In genomic region chr12:6141731-6142367, GRCh38 we compare ENCODE assay signal across 8 cellular contexts. TPM values are rescaled to one million over a fixed set of nuclear protein-coding genes. Genes with fewer than 3 reads are reported as not detected.
DNase-seq lines count a peak whose midpoint lies in the region; ATAC-seq and TF ChIP-seq lines count a peak whose summit lies in the region.
"Not testable (repeated sequence)": the region's sequence is repeated elsewhere in the genome, so short reads cannot be mapped to it uniquely, and the experiment has no call there.

No MANE protein-coding gene starts in this region.

- not testable (repeated sequence) for H3K36me3 Mint-ChIP-seq in CD4-positive, alpha-beta memory T cell; activated T-cell treated with anti-CD3 and anti-CD28 coated beads, Interleukin-2, amount 50 U/mL, for 4 hours (ENCODE audit: insufficient read depth)

- peak overlapping the region; percentile 4 for H2BK15ac ChIP-seq in mesenchymal stem cell (ENCODE audit: low read depth, poor library complexity, severe bottlenecking)

- H3K79me1 ChIP-seq in mesenchymal stem cell (replicated peaks; ENCODE audit: low read length, poor library complexity, severe bottlenecking): not testable (repeated sequence)

- H4K91ac ChIP-seq in mesenchymal stem cell (ENCODE audit: low read length): not testable (repeated sequence)

- H4K8ac ChIP-seq in mesenchymal stem cell (ENCODE audit: low read length): peak overlapping the region; percentile 39

- CTCF ChIA-PET in CD4-positive, alpha-beta memory T cell (lab: Charles Lee; ENCODE audit: partially characterized antibody): interaction anchor here (1.2 to 2.0 kb wide), 7 partner anchors 10 to 145 kb away, joined by 3 to 10 read pairs (median 4); no protein-coding TSS in a partner anchor

- H3K27me3 Mint-ChIP-seq in CD4-positive, alpha-beta memory T cell; activated T-cell treated with anti-CD3 and anti-CD28 coated beads, Interleukin-2, amount 50 U/mL, for 4 hours (ENCODE audit: low read depth): not testable (repeated sequence)

- H3K4me3 Mint-ChIP-seq in CD4-positive, alpha-beta memory T cell: peak overlapping the region in 5 of 8 donors; percentile 58 to 87 (median 71)
- not testable (repeated sequence) for H3K4me3 Mint-ChIP-seq in activated T-cell treated with anti-CD3 and anti-CD28 coated beads, Interleukin-2, amount 50 U/mL, for 4 hours

- POLR2A ChIA-PET in CD4-positive, alpha-beta memory T cell (lab: Charles Lee; ENCODE audit: partially characterized antibody): interaction anchor here (1.2 to 1.4 kb wide), 2 partner anchors 8 to 26 kb away, joined by 4 to 5 read pairs; no protein-coding TSS in a partner anchor

- H2BK12ac ChIP-seq in mesenchymal stem cell (ENCODE audit: low read length in 2 of 2): peak overlapping the region; percentile 59 to 63

- H3K14ac ChIP-seq in mesenchymal stem cell (ENCODE audit: low read length in 2 of 2): not testable (repeated sequence)

- H3K27ac Mint-ChIP-seq in CD4-positive, alpha-beta memory T cell: peak overlapping the region; percentile 73 to 93 (median 91)

- not testable (repeated sequence) for H3K27ac ChIP-seq in CD4-positive, alpha-beta memory T cell (ENCODE audit: low read depth, low read length); mesenchymal stem cell (ENCODE audit: low read length, poor library complexity, severe bottlenecking)
- H3K27ac ChIP-seq in SJSA1 (peak overlapping the region; percentile 31), angular gyrus (ENCODE audit: low read depth, low read length) (peak overlapping the region; percentile 22), heart left ventricle (peak overlapping the region; percentile 0 to 96 (median 73)), psoas muscle (peak overlapping the region; percentile 41), tibial nerve (peak overlapping the region in 3 of 4 donors; percentile 4 to 43 (median 37))

- H3K4ac ChIP-seq in mesenchymal stem cell (ENCODE audit: low read depth in 1 of 2, low read length in 2 of 2): peak overlapping the region; percentile 13 to 91

- H3K27me3 ChIP-seq in CD4-positive, alpha-beta memory T cell (ENCODE audit: insufficient read depth, low read length); SJSA1 (replicated peaks); heart left ventricle; mesenchymal stem cell (ENCODE audit: control insufficient read depth in 1 of 2, insufficient read depth in 1 of 2, low read length in 2 of 2); psoas muscle (ENCODE audit: insufficient read depth in 3 of 3, low read length in 2 of 3); tibial nerve: not testable (repeated sequence)

- not testable (repeated sequence) for H3K9me3 ChIP-seq in CD4-positive, alpha-beta memory T cell (ENCODE audit: control insufficient read depth in 1 of 2, low read length in 2 of 2); SJSA1 (replicated peaks); heart left ventricle; mesenchymal stem cell (ENCODE audit: control insufficient read depth, low read length); psoas muscle; tibial nerve

- not testable (repeated sequence) for TF ChIP-seq EP300 in tibial nerve (IDR thresholded peaks at IDR 0.05)

- not testable (repeated sequence) for TF ChIP-seq POLR2A in heart left ventricle (IDR thresholded peaks at IDR 0.05); tibial nerve (IDR thresholded peaks at IDR 0.05)

- H3K9me3 Mint-ChIP-seq in CD4-positive, alpha-beta memory T cell; activated T-cell treated with anti-CD3 and anti-CD28 coated beads, Interleukin-2, amount 50 U/mL, for 4 hours: not testable (repeated sequence)

- not testable (repeated sequence) for H3K4me3 ChIP-seq in CD4-positive, alpha-beta memory T cell (ENCODE audit: low read length in 2 of 2); SJSA1; heart left ventricle; mesenchymal stem cell (ENCODE audit: insufficient read depth in 1 of 2, low read depth in 1 of 2, low read length in 2 of 2); psoas muscle; tibial nerve

- H3K4me1 Mint-ChIP-seq in CD4-positive, alpha-beta memory T cell: peaks cover 25 to 38% (median 31%) of the 10 kb centered on the region in 4 donors
- peaks cover 42% of the 10 kb centered on the region for H3K4me1 Mint-ChIP-seq in activated T-cell treated with anti-CD3 and anti-CD28 coated beads, Interleukin-2, amount 50 U/mL, for 4 hours (ENCODE audit: low read depth)

- H3K4me1 ChIP-seq in CD4-positive, alpha-beta memory T cell (ENCODE audit: insufficient read depth, low read length): peaks cover 26% of the 10 kb centered on the region
- H3K4me1 ChIP-seq in SJSA1 (replicated peaks) (peaks cover 30% of the 10 kb centered on the region), heart left ventricle (peaks cover 0 to 52% (median 21%) of the 10 kb centered on the region in 12 donors), tibial nerve (peaks cover 0 to 11% (median 6%) of the 10 kb centered on the region in 4 donors)
- H3K4me1 ChIP-seq in mesenchymal stem cell (ENCODE audit: control insufficient read depth, insufficient read depth, low read depth, low read length); psoas muscle: not testable (repeated sequence)

- not testable (repeated sequence) for H3K9ac ChIP-seq in mesenchymal stem cell (ENCODE audit: low read length)

- not testable (repeated sequence) for H2BK120ac ChIP-seq in mesenchymal stem cell (ENCODE audit: low read depth, low read length)

- peak overlapping the region in 1 of 2 experiments; percentile 85 for H3K18ac ChIP-seq in mesenchymal stem cell (ENCODE audit: low read depth in 1 of 2, low read length in 2 of 2)

- not testable (repeated sequence) for H3K4me2 ChIP-seq in mesenchymal stem cell (ENCODE audit: low read length, poor library complexity, severe bottlenecking)

- peak; percentile 55 to 61 for ATAC-seq in activated T-cell treated with anti-CD3 and anti-CD28 coated beads, Interleukin-2, amount 50 U/mL, for 4 hours
- ATAC-seq in heart left ventricle, psoas muscle: not testable (repeated sequence)

- DNase-seq in CD4-positive, alpha-beta memory T cell; SJSA1 (ENCODE audit: low read depth in 1 of 2, low spot score in 2 of 2); activated T-cell treated with anti-CD3 and anti-CD28 coated beads, Interleukin-2, amount 50 U/mL, for 4 hours; heart left ventricle; mesenchymal stem cell; psoas muscle; tibial nerve (ENCODE audit: low spot score in 2 of 2): not testable (repeated sequence)

- 63 to 86% (median 77%) methylated on average over 12 to 16 of the region's 16 CpGs for WGBS in heart left ventricle, 4 donors
- WGBS in mesenchymal stem cell: 89% methylated on average over 8 of the region's 16 CpGs
- WGBS in psoas muscle, 3 donors: 52 to 71% (median 64%) methylated on average over 13 to 16 of the region's 16 CpGs
- WGBS in tibial nerve, 2 donors: 60 to 69% methylated on average over 13 to 15 of the region's 16 CpGs

- not testable (repeated sequence) for H3K36me3 ChIP-seq in CD4-positive, alpha-beta memory T cell (ENCODE audit: insufficient read depth, low read length); SJSA1; heart left ventricle; mesenchymal stem cell (ENCODE audit: control insufficient read depth in 1 of 2, insufficient read depth in 2 of 2, low read depth in 1 of 2, low read length in 2 of 2); psoas muscle (ENCODE audit: insufficient read depth in 1 of 2, low read depth in 1 of 2); tibial nerve

- not testable (repeated sequence) for H2BK5ac ChIP-seq in mesenchymal stem cell (ENCODE audit: low read depth, low read length, poor library complexity, severe bottlenecking)

- intact Hi-C loops in CD4-positive, alpha-beta memory T cell (cut with micrococcal nuclease); heart left ventricle (cut with DNase I); psoas muscle (cut with DNase I): not testable (repeated sequence)

- not testable (repeated sequence) for TF ChIP-seq CTCF in heart left ventricle (IDR thresholded peaks at IDR 0.05); psoas muscle (IDR thresholded peaks at IDR 0.05); tibial nerve (IDR thresholded peaks at IDR 0.05)

- not testable (repeated sequence) for H3K23ac ChIP-seq in mesenchymal stem cell (ENCODE audit: low read length in 2 of 2)

- H2AFZ ChIP-seq in mesenchymal stem cell (ENCODE audit: low read depth, low read length): not testable (repeated sequence)

- not testable (repeated sequence) for H2AK5ac ChIP-seq in mesenchymal stem cell (ENCODE audit: low read length, severe bottlenecking)

RNA-seq across cellular contexts. Expression of gene VWF, which starts 17.4 kb away (rescaled TPM):
- under 1 TPM; 0.03 to 0.17 TPM for total RNA-seq in CD4-positive, alpha-beta memory T cell
- under 1 TPM in 1 of 2 donors, not detected in 1; 0.15 TPM for polyA plus RNA-seq in CD4-positive, alpha-beta memory T cell
- 0.09 and 0.50 TPM in 2 replicates for total RNA-seq in SJSA1 (2014; rRNA removed; shearing (Covaris generic))
- total RNA-seq in activated T-cell treated with anti-CD3 and anti-CD28 coated beads, Interleukin-2, amount 50 U/mL, for 4 hours: under 1 TPM; 0.33 to 0.71 (median 0.58) TPM
- total RNA-seq in heart left ventricle: 100 to 1,000 TPM; 187 to 503 (median 258) TPM
- 100 to 1,000 TPM; 125 to 215 TPM for polyA plus RNA-seq in heart left ventricle
- polyA plus RNA-seq in mesenchymal stem cell (2013, experiment 1 of 2): 0.07 TPM
- 0.12 TPM for polyA plus RNA-seq in mesenchymal stem cell (2013, experiment 2 of 2)
- total RNA-seq in psoas muscle: 100 to 1,000 TPM in 3 of 4 donors, 10 to 100 TPM in 1; 99.3 to 206 (median 145) TPM
- polyA plus RNA-seq in psoas muscle: 100 to 1,000 TPM in 1 of 3 donors, 10 to 100 TPM in 2; 49.6 to 122 (median 78.1) TPM
- total RNA-seq in tibial nerve: 100 to 1,000 TPM in 3 of 4 donors, 10 to 100 TPM in 1; 82.7 to 311 (median 214) TPM

RNA-seq across cellular contexts. Expression of gene CD9, which starts 58.4 kb away (rescaled TPM):
- total RNA-seq in CD4-positive, alpha-beta memory T cell: 1 to 10 TPM; 4.5 to 5.8 TPM
- 1 to 10 TPM; 1.4 to 4.4 TPM for polyA plus RNA-seq in CD4-positive, alpha-beta memory T cell
- 279 and 304 TPM in 2 replicates for total RNA-seq in SJSA1 (2014; rRNA removed; shearing (Covaris generic))
- total RNA-seq in activated T-cell treated with anti-CD3 and anti-CD28 coated beads, Interleukin-2, amount 50 U/mL, for 4 hours: 1 to 10 TPM; 1.6 to 3.2 (median 3.0) TPM
- total RNA-seq in heart left ventricle (10 to 100 TPM; 29.9 to 96.1 (median 54.7) TPM), psoas muscle (10 to 100 TPM; 23.0 to 40.2 (median 30.6) TPM), tibial nerve (100 to 1,000 TPM; 297 to 500 (median 391) TPM)
- polyA plus RNA-seq in heart left ventricle (10 to 100 TPM; 63.2 to 87.4 TPM), psoas muscle (10 to 100 TPM; 26.1 to 90.9 (median 45.4) TPM)
- 253 TPM for polyA plus RNA-seq in mesenchymal stem cell (2013, experiment 1 of 2)
- 270 TPM for polyA plus RNA-seq in mesenchymal stem cell (2013, experiment 2 of 2)

Comparison
In these comparisons a context has a peak if more than half of its experiments do, and no peak if none do; other contexts are left out.
1. RNA of gene VWF, which starts 17.4 kb away (total RNA-seq): 187 to 503 TPM in heart left ventricle, 82.7 to 311 TPM in tibial nerve and 99.3 to 206 TPM in psoas muscle; 0.33 to 0.71 TPM in activated T-cell treated with anti-CD3 and anti-CD28 coated beads, Interleukin-2, amount 50 U/mL, for 4 hours, 0.09 to 0.50 TPM in SJSA1 and 0.03 to 0.17 TPM in CD4-positive, alpha-beta memory T cell; every median in the first group is over 10 times any median in the second.